In genomic region chr12:74980510-74980909, GRCh38 we compare ENCODE assay signal across 1 cellular context.
TF ChIP-seq lines count a peak whose summit lies in the region.

No MANE protein-coding gene starts in this region.

TF ChIP-seq in HEK293, 187 proteins besides CTCF, POLR2A, EP300 and RAD21 (continued from another document and continues in another):
- TF ChIP-seq ZNF561 (tag by site-specific recombination; IDR thresholded peaks at IDR 0.05; ENCODE audit: borderline replicate concordance), result peak; percentile 92
- TF ChIP-seq TSHZ1 (tag by site-specific recombination; IDR thresholded peaks at IDR 0.05; ENCODE audit: borderline replicate concordance), result peak; percentile 87; the same call in 1 of the 2 replicates
- TF ChIP-seq KLF9 (tag by site-specific recombination; IDR thresholded peaks at IDR 0.05; ENCODE audit: low read depth), result no peak
- TF ChIP-seq ZNF121 (tag by site-specific recombination; IDR thresholded peaks at IDR 0.05), result no peak
- TF ChIP-seq YY1 (tag by site-specific recombination; IDR thresholded peaks at IDR 0.05), result peak; percentile 34; the same call in 1 of the 2 replicates
- TF ChIP-seq ZNF558 (tag by site-specific recombination; IDR thresholded peaks at IDR 0.05), result no peak
- peak; percentile 72 for TF ChIP-seq WT1 (tag by site-specific recombination; IDR thresholded peaks at IDR 0.05)
- no peak for TF ChIP-seq ZNF112 (tag by site-specific recombination; IDR thresholded peaks at IDR 0.05)
- TF ChIP-seq ZNF768 (tag by site-specific recombination; IDR thresholded peaks at IDR 0.05), result no peak
- TF ChIP-seq ZNF221 (tag by site-specific recombination; IDR thresholded peaks at IDR 0.05; ENCODE audit: borderline replicate concordance), result no peak
- TF ChIP-seq ZNF140 (tag by site-specific recombination; IDR thresholded peaks at IDR 0.05), result no peak
- no peak for TF ChIP-seq ZNF354C (tag by site-specific recombination; IDR thresholded peaks at IDR 0.05; ENCODE audit: borderline replicate concordance, low read depth)
- peak; percentile 77 for TF ChIP-seq SP7 (tag by site-specific recombination; IDR thresholded peaks at IDR 0.05)
- TF ChIP-seq GLI4 (tag by site-specific recombination; IDR thresholded peaks at IDR 0.05), result no peak
- TF ChIP-seq KLF10 (tag by site-specific recombination; IDR thresholded peaks at IDR 0.05), result peak; percentile 46; the same call in 1 of the 2 replicates
- TF ChIP-seq ZNF664 (tag by site-specific recombination; IDR thresholded peaks at IDR 0.05), result no peak
- TF ChIP-seq ZBTB26 (tag by site-specific recombination; optimal IDR thresholded peaks at IDR 0.05), result no peak
- peak; percentile 67 for TF ChIP-seq INSM2 (tag by site-specific recombination; IDR thresholded peaks at IDR 0.05)
- TF ChIP-seq, protein P1, sequence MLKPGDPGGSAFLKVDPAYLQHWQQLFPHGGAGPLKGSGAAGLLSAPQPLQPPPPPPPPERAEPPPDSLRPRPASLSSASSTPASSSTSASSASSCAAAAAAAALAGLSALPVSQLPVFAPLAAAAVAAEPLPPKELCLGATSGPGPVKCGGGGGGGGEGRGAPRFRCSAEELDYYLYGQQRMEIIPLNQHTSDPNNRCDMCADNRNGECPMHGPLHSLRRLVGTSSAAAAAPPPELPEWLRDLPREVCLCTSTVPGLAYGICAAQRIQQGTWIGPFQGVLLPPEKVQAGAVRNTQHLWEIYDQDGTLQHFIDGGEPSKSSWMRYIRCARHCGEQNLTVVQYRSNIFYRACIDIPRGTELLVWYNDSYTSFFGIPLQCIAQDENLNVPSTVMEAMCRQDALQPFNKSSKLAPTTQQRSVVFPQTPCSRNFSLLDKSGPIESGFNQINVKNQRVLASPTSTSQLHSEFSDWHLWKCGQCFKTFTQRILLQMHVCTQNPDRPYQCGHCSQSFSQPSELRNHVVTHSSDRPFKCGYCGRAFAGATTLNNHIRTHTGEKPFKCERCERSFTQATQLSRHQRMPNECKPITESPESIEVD (tag by site-specific recombination; IDR thresholded peaks at IDR 0.05), result peak; percentile 96
- no peak for TF ChIP-seq PRDM1 (tag by site-specific recombination; IDR thresholded peaks at IDR 0.05)
- no peak for TF ChIP-seq ZNF16 (tag by site-specific recombination; IDR thresholded peaks at IDR 0.05; ENCODE audit: low read depth)
- peak; percentile 79; the same call in 1 of the 2 replicates for TF ChIP-seq SCRT1 (tag by site-specific recombination; IDR thresholded peaks at IDR 0.05; ENCODE audit: borderline replicate concordance)
- peak; percentile 93 for TF ChIP-seq BCL11A (tag by site-specific recombination; IDR thresholded peaks at IDR 0.05; ENCODE audit: low read depth)
- TF ChIP-seq ZNF184 (tag by site-specific recombination; IDR thresholded peaks at IDR 0.05), result no peak
- TF ChIP-seq ZNF530 (tag by site-specific recombination; IDR thresholded peaks at IDR 0.05; ENCODE audit: low read depth), result no peak
- TF ChIP-seq FEZF1 (tag by site-specific recombination; IDR thresholded peaks at IDR 0.05), result peak; percentile 85
- peak; percentile 94 for TF ChIP-seq ZNF843 (tag by site-specific recombination; IDR thresholded peaks at IDR 0.05)
- no peak for TF ChIP-seq ZNF174 (tag by site-specific recombination; IDR thresholded peaks at IDR 0.05)
- TF ChIP-seq SCRT2 (tag by site-specific recombination; IDR thresholded peaks at IDR 0.05), result peak; percentile 98
- TF ChIP-seq, protein P2, sequence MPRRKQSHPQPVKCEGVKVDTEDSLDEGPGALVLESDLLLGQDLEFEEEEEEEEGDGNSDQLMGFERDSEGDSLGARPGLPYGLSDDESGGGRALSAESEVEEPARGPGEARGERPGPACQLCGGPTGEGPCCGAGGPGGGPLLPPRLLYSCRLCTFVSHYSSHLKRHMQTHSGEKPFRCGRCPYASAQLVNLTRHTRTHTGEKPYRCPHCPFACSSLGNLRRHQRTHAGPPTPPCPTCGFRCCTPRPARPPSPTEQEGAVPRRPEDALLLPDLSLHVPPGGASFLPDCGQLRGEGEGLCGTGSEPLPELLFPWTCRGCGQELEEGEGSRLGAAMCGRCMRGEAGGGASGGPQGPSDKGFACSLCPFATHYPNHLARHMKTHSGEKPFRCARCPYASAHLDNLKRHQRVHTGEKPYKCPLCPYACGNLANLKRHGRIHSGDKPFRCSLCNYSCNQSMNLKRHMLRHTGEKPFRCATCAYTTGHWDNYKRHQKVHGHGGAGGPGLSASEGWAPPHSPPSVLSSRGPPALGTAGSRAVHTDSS (tag by site-specific recombination; IDR thresholded peaks at IDR 0.05), result peak; percentile 24; the same call in 1 of the 2 replicates
- no peak for TF ChIP-seq ZNF324 (tag by site-specific recombination; IDR thresholded peaks at IDR 0.05)
- no peak for TF ChIP-seq YY2 (tag by site-specific recombination; IDR thresholded peaks at IDR 0.05)
- TF ChIP-seq ZNF266 (tag by site-specific recombination; IDR thresholded peaks at IDR 0.05; ENCODE audit: low read depth), result no peak
- peak; percentile 58; the same call in 1 of the 2 replicates for TF ChIP-seq ZXDB (tag by site-specific recombination; IDR thresholded peaks at IDR 0.05)
- peak; percentile 90 for TF ChIP-seq BCL11B (tag by site-specific recombination; IDR thresholded peaks at IDR 0.05; ENCODE audit: low read depth)
- TF ChIP-seq KLF7 (tag by site-specific recombination; IDR thresholded peaks at IDR 0.05; ENCODE audit: borderline replicate concordance), result peak; percentile 49; the same call in 1 of the 2 replicates
- TF ChIP-seq ZNF596 (tag by site-specific recombination; IDR thresholded peaks at IDR 0.05), result 0 out of 2 replicates have a peak, but pooled peaks have one; percentile 56
- TF ChIP-seq ZNF610 (tag by site-specific recombination; IDR thresholded peaks at IDR 0.05; ENCODE audit: borderline replicate concordance), result no peak
- TF ChIP-seq, protein P3, sequence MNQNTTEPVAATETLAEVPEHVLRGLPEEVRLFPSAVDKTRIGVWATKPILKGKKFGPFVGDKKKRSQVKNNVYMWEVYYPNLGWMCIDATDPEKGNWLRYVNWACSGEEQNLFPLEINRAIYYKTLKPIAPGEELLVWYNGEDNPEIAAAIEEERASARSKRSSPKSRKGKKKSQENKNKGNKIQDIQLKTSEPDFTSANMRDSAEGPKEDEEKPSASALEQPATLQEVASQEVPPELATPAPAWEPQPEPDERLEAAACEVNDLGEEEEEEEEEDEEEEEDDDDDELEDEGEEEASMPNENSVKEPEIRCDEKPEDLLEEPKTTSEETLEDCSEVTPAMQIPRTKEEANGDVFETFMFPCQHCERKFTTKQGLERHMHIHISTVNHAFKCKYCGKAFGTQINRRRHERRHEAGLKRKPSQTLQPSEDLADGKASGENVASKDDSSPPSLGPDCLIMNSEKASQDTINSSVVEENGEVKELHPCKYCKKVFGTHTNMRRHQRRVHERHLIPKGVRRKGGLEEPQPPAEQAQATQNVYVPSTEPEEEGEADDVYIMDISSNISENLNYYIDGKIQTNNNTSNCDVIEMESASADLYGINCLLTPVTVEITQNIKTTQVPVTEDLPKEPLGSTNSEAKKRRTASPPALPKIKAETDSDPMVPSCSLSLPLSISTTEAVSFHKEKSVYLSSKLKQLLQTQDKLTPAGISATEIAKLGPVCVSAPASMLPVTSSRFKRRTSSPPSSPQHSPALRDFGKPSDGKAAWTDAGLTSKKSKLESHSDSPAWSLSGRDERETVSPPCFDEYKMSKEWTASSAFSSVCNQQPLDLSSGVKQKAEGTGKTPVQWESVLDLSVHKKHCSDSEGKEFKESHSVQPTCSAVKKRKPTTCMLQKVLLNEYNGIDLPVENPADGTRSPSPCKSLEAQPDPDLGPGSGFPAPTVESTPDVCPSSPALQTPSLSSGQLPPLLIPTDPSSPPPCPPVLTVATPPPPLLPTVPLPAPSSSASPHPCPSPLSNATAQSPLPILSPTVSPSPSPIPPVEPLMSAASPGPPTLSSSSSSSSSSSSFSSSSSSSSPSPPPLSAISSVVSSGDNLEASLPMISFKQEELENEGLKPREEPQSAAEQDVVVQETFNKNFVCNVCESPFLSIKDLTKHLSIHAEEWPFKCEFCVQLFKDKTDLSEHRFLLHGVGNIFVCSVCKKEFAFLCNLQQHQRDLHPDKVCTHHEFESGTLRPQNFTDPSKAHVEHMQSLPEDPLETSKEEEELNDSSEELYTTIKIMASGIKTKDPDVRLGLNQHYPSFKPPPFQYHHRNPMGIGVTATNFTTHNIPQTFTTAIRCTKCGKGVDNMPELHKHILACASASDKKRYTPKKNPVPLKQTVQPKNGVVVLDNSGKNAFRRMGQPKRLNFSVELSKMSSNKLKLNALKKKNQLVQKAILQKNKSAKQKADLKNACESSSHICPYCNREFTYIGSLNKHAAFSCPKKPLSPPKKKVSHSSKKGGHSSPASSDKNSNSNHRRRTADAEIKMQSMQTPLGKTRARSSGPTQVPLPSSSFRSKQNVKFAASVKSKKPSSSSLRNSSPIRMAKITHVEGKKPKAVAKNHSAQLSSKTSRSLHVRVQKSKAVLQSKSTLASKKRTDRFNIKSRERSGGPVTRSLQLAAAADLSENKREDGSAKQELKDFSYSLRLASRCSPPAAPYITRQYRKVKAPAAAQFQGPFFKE (tag by site-specific recombination; IDR thresholded peaks at IDR 0.05; ENCODE audit: borderline replicate concordance), result no peak
- TF ChIP-seq TCF7L2 (IDR thresholded peaks at IDR 0.05; ENCODE audit: borderline replicate concordance, low read depth, low read length), result peak; percentile 68; the same call in 1 of the 2 replicates
- no peak for TF ChIP-seq ZNF785 (tag by site-specific recombination; IDR thresholded peaks at IDR 0.05)
- TF ChIP-seq, protein P4, sequence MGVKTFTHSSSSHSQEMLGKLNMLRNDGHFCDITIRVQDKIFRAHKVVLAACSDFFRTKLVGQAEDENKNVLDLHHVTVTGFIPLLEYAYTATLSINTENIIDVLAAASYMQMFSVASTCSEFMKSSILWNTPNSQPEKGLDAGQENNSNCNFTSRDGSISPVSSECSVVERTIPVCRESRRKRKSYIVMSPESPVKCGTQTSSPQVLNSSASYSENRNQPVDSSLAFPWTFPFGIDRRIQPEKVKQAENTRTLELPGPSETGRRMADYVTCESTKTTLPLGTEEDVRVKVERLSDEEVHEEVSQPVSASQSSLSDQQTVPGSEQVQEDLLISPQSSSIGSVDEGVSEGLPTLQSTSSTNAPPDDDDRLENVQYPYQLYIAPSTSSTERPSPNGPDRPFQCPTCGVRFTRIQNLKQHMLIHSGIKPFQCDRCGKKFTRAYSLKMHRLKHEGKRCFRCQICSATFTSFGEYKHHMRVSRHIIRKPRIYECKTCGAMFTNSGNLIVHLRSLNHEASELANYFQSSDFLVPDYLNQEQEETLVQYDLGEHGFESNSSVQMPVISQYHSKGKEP (tag by site-specific recombination; IDR thresholded peaks at IDR 0.05), result peak; percentile 48; the same call in 1 of the 2 replicates
- peak; percentile 80 for TF ChIP-seq OVOL3 (tag by site-specific recombination; IDR thresholded peaks at IDR 0.05)
- TF ChIP-seq EGR2 (tag by site-specific recombination; IDR thresholded peaks at IDR 0.05; ENCODE audit: low read depth), result no peak
